Comparison of ENCODE assay signal across 8 cellular contexts in the genomic region with DNA sequence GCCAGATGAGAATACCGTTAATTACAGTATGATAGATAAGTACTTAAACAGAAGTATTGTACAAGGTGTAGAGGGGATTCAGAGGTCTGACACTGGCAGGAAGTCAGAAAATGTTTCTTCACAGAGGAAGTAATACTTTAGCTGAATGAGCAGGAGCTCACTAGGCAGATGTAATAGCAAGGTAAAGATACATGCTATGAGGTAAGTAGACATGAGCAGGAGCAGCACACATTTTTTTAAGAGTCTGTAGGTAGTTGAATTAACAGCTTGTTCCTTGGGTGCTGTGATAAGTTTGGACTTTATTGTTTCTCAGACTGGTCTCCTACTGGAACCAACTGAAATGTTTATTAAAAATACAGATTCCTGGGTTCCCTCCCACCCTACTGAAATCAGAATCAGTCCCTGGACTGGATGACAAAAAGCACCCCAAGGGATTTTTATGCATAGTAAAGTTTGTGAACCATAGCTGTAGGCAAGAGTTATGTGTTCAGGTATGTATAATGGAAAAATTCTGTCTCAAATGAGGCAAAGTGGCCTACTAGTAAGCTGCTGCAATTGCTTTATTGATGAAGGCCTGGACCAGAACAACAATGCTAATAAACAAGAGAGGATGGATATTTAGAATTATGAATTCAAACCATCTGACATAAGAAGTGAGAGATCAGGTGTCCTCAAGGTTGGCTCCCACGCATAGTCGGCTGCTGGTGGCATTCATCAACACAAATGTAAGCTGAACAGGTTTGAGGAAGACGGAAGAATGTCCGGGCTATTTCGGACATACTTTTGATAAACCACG. TPM values are rescaled to one million over a fixed set of nuclear protein-coding genes. Genes with fewer than 3 reads are reported as not detected.
DNase-seq lines count a peak whose midpoint lies in the region; ATAC-seq and TF ChIP-seq lines count a peak whose summit lies in the region.

No MANE protein-coding gene starts in this region.

- no peaks in the 10 kb centered on the region for H3K9me3 Mint-ChIP-seq in HFFc6
- no peaks in the 10 kb centered on the region for H3K9me3 Mint-ChIP-seq in activated T-helper 17 cell treated with anti-CD3 and anti-CD28 coated beads, Interleukin-2, amount 50 U/mL, for 72 hours

- H3K27ac Mint-ChIP-seq in HFFc6 = peak overlapping the region; percentile 97
- H3K27ac Mint-ChIP-seq in activated T-helper 17 cell treated with anti-CD3 and anti-CD28 coated beads, Interleukin-2, amount 50 U/mL, for 72 hours = peak overlapping the region; percentile 84

- ATAC-seq in activated T-helper 17 cell treated with anti-CD3 and anti-CD28 coated beads, Interleukin-2, amount 50 U/mL, for 72 hours (replicated peaks) = no peak
- no peak for ATAC-seq in GM21515 (IDR thresholded peaks at IDR 0.05; ENCODE audit: unreplicated experiment)
- no peak for ATAC-seq in HG03442 (IDR thresholded peaks at IDR 0.05; ENCODE audit: unreplicated experiment)
- ATAC-seq in GM19452 (IDR thresholded peaks at IDR 0.05; ENCODE audit: unreplicated experiment) = no peak

- DNase-seq in AG10803 (ENCODE audit: low read depth) (peak; percentile 3), HFFc6 (peak; percentile 0)
- peak; percentile 4 to 10 for DNase-seq in stimulated activated CD4-positive, alpha-beta T cell treated with anti-CD3 and anti-CD28 coated beads, Interleukin-4, amount 100 ng/mL, for 48 hours (ENCODE audit: low read depth in 2 of 2)

- peak overlapping the region; percentile 89 for H3K4me3 Mint-ChIP-seq in HFFc6
- H3K4me3 Mint-ChIP-seq in activated T-helper 17 cell treated with anti-CD3 and anti-CD28 coated beads, Interleukin-2, amount 50 U/mL, for 72 hours = peak overlapping the region; percentile 96

- H3K4me3 ChIP-seq in AG10803 (ENCODE audit: low read length) (peak overlapping the region; percentile 97), iPS-11a (ENCODE audit: low read depth, low read length) (peak overlapping the region; percentile 66)

- no peak for TF ChIP-seq CTCF in AG10803 (conservative IDR thresholded peaks at IDR 0.05; ENCODE audit: low read length)
- no peak for TF ChIP-seq CTCF in HFFc6 (IDR thresholded peaks at IDR 0.05)

- H3K36me3 Mint-ChIP-seq in HFFc6 (ENCODE audit: low read depth) = peaks cover 29% of the 10 kb centered on the region
- peaks cover 91% of the 10 kb centered on the region for H3K36me3 Mint-ChIP-seq in activated T-helper 17 cell treated with anti-CD3 and anti-CD28 coated beads, Interleukin-2, amount 50 U/mL, for 72 hours (ENCODE audit: low read depth)

- no peaks in the 10 kb centered on the region for H3K27me3 Mint-ChIP-seq in HFFc6 (ENCODE audit: insufficient read depth)
- H3K27me3 Mint-ChIP-seq in activated T-helper 17 cell treated with anti-CD3 and anti-CD28 coated beads, Interleukin-2, amount 50 U/mL, for 72 hours = no peaks in the 10 kb centered on the region

- H3K4me1 Mint-ChIP-seq in HFFc6 (ENCODE audit: low read depth) = peaks cover 36% of the 10 kb centered on the region
- peaks cover 40% of the 10 kb centered on the region for H3K4me1 Mint-ChIP-seq in activated T-helper 17 cell treated with anti-CD3 and anti-CD28 coated beads, Interleukin-2, amount 50 U/mL, for 72 hours

RNA-seq across cellular contexts. Expression of gene AP4B1, which starts 0.9 kb away (rescaled TPM):
- total RNA-seq in HFFc6 (2021; fragmentation: NEBNext Ultra II Directional; extraction: Animal tissue kit (Norgen Biotek cat#: 25700)) = 10 to 100 TPM; 12.6 to 14.0 (median 13.3) TPM
- 10 to 100 TPM; 46.5 to 61.7 TPM for total RNA-seq in activated T-helper 17 cell treated with anti-CD3 and anti-CD28 coated beads, Interleukin-2, amount 50 U/mL, for 72 hours

RNA-seq across cellular contexts. Expression of gene DCLRE1B, which starts 1.4 kb away (rescaled TPM):
- 1 to 10 TPM; 5.7 to 9.9 (median 8.8) TPM for total RNA-seq in HFFc6 (2021; fragmentation: NEBNext Ultra II Directional; extraction: Animal tissue kit (Norgen Biotek cat#: 25700))
- 10 to 100 TPM; 16.1 to 21.4 TPM for total RNA-seq in activated T-helper 17 cell treated with anti-CD3 and anti-CD28 coated beads, Interleukin-2, amount 50 U/mL, for 72 hours

RNA-seq across cellular contexts. Expression of gene BCL2L15, which starts 16.3 kb away (rescaled TPM):
- total RNA-seq in HFFc6 (2021; fragmentation: NEBNext Ultra II Directional; extraction: Animal tissue kit (Norgen Biotek cat#: 25700)) = under 1 TPM in 2 of 6 experiments, not detected in 4; 0.41 to 0.59 TPM
- 1 to 10 TPM in 1 of 2 donors, under 1 TPM in 1; 0.99 to 4.4 TPM for total RNA-seq in activated T-helper 17 cell treated with anti-CD3 and anti-CD28 coated beads, Interleukin-2, amount 50 U/mL, for 72 hours

RNA-seq across cellular contexts. Expression of gene HIPK1, which starts 25.4 kb away (rescaled TPM):
- 10 to 100 TPM; 34.6 to 49.1 (median 38.7) TPM for total RNA-seq in HFFc6 (2021; fragmentation: NEBNext Ultra II Directional; extraction: Animal tissue kit (Norgen Biotek cat#: 25700))
- total RNA-seq in activated T-helper 17 cell treated with anti-CD3 and anti-CD28 coated beads, Interleukin-2, amount 50 U/mL, for 72 hours = 10 to 100 TPM; 44.4 to 71.0 TPM

RNA-seq across cellular contexts. Expression of gene PTPN22, which starts 32.2 kb away (rescaled TPM):
- 1 to 10 TPM in 4 of 6 experiments, under 1 TPM in 2; 0.71 to 1.3 (median 1.0) TPM for total RNA-seq in HFFc6 (2021; fragmentation: NEBNext Ultra II Directional; extraction: Animal tissue kit (Norgen Biotek cat#: 25700))
- total RNA-seq in activated T-helper 17 cell treated with anti-CD3 and anti-CD28 coated beads, Interleukin-2, amount 50 U/mL, for 72 hours = 10 to 100 TPM; 55.9 to 70.1 TPM
